21 cellular contexts compared by ENCODE assay signal in the genomic region with DNA sequence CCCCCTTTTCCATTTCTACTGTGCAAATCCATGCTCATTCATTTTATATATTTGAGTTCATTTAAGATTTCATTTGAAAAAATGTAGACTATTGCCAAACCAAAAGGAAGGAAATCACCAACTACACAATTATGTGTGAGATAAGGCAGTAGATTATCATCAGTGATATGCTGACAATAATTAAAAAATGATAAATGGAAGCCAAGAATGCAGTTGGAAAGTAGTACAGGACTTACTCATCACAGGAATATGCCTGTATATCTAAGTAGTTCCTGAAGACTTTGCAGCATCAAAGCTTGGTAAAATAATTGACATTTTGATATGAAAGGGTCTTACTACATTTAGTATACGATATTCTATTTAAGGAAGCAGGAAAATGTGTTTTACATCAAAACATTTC.
"Had no signal": no experiment of that assay in that cellular context is flagged by ENCODE, and none has a peak within 500 bp of the region (broad histone marks: within the 10 kb centered on the region; RNA-seq: fewer than 3 reads in every experiment).

No MANE protein-coding gene starts in this region.

- ATAC-seq: activated CD8-positive, alpha-beta memory T cell treated with anti-CD3 and anti-CD28 coated beads, Interleukin-2, amount 10 ng/mL, durations not matched to agents 7 days and 5 days; gastroesophageal sphincter; left ventricle myocardium superior; natural killer cell treated with Interleukin-12 subunit alpha and Interleukin-12 subunit beta and Interleukin-15 and Interleukin-18, amount 100 ng/mL, for 72 hours; right cardiac atrium; stimulated activated naive CD8-positive, alpha-beta T cell treated with anti-CD3 and anti-CD28 coated beads, Interleukin-15, Interleukin-2, amounts not matched to agents 100 U/mL and 50 U/mL, for 24 hours; T-helper 17 cell had no signal

- H3K27me3 ChIP-seq: gastroesophageal sphincter had no signal

- H3K27ac ChIP-seq: gastroesophageal sphincter, WERI-Rb-1 had no signal

- H3K9me3 ChIP-seq: gastroesophageal sphincter had no signal

- DNase-seq: activated CD4-positive, alpha-beta memory T cell treated with anti-CD3 and anti-CD28 coated beads for 36 hours; activated CD8-positive, alpha-beta memory T cell treated with anti-CD3 and anti-CD28 coated beads, Interleukin-2, amount 10 ng/mL, durations not matched to agents 7 days and 5 days; activated effector memory CD4-positive, alpha-beta T cell treated with anti-CD3 and anti-CD28 coated beads, Interleukin-2, amount 50 U/mL, for 16 hours; activated T-cell treated with anti-CD3 and anti-CD28 coated beads, Interleukin-2, amount 50 U/mL, for 24 hours; amniotic stem cell; central memory CD4-positive, alpha-beta T cell; effector memory CD4-positive, alpha-beta T cell; hippocampal formation; kidney glomerular epithelial cell; left ventricle myocardium superior; mesenchymal stem cell; nucleus accumbens; right cardiac atrium; small intestine; stimulated activated CD4-positive, alpha-beta T cell treated with anti-CD3 and anti-CD28 coated beads, Interleukin-4, amount 100 ng/mL, for 4 hours; stimulated activated CD8-positive, alpha-beta memory T cell treated with anti-CD3 and anti-CD28 coated beads, Interleukin-4, amount 100 ng/mL, for 48 hours; stimulated activated naive CD8-positive, alpha-beta T cell treated with anti-CD3 and anti-CD28 coated beads, Interleukin-15, Interleukin-2, amounts not matched to agents 100 U/mL and 50 U/mL, for 24 hours; T-helper 17 cell; WERI-Rb-1 had no signal

- H3K4me3 ChIP-seq: gastroesophageal sphincter had no signal

- H3K4me1 ChIP-seq: gastroesophageal sphincter had no signal
